ENCODE assay signal across 11 cellular contexts in the genomic region with DNA sequence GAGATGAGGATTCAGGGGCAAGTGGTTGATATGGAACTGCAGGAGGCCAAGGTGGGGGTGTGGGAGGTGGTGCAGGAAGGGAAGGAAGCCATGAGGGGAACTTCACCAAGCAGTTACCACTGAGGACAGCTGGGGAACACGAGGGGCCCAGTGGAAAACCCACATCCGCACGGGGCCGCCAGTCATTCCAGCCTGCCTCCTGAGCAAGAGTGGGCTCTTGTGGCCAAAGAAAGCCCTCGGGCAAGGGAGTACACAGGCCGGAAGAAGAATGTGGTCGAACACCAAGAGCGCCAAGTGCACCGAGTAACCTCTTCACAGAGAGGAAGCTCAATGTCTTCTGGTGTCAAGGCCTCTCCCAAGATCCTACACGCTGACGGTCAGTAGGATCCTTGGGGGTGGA.
A peak's percentile ranks its signal among the peaks of the same experiment; 100 is the strongest.
DNase-seq lines count a peak whose midpoint lies in the region; FAIRE-seq and TF ChIP-seq lines count a peak whose summit lies in the region.
"Had no signal": no experiment of that assay in that cellular context is flagged by ENCODE, and none has a peak within 500 bp of the region (broad histone marks: within the 10 kb centered on the region; RNA-seq: fewer than 3 reads in every experiment).

No MANE protein-coding gene starts in this region.

- no peaks in the 10 kb centered on the region for H3K27me3 Mint-ChIP-seq in activated T-cell treated with anti-CD3 and anti-CD28 coated beads, Interleukin-2, amount 50 U/mL, for 24 hours
- no peaks in the 10 kb centered on the region for H3K27me3 Mint-ChIP-seq in stimulated activated naive CD8-positive, alpha-beta T cell treated with anti-CD3 and anti-CD28 coated beads, Interleukin-15, Interleukin-2, amounts not matched to agents 100 ng/mL and 50 ng/mL, for 24 hours
- H3K27me3 Mint-ChIP-seq: IgD-negative memory B cell had no signal

- intact Hi-C loops in head of caudate nucleus (cut with DNase I), result no loop called here

- CTCF ChIA-PET in HEK293T (lab: Yijun Ruan, JAX), result no interaction called here

- FAIRE-seq in RCC 7860 (lab: Jason Lieb, UNC), result no peak

- DNase-seq in activated T-cell treated with anti-CD3 and anti-CD28 coated beads, Interleukin-2, amount 50 U/mL, for 24 hours, result peak; percentile 49
- no peak for DNase-seq in activated T-cell treated with anti-CD3 and anti-CD28 coated beads for 4 hours
- peak; percentile 95 to 99 for DNase-seq in Kasumi-1 (lab: John Stamatoyannopoulos, UW)
- peak in 40 of 42 donors; percentile 7 to 65 (median 38) for DNase-seq in head of caudate nucleus
- no peak for DNase-seq in mesenteric fat pad (ENCODE audit: low spot score)
- no peak for DNase-seq in HEK293T (ENCODE audit: extremely low spot score)
- no peak for DNase-seq in RCC 7860 (ENCODE audit: low spot score)
- DNase-seq: ACHN, NCI-H510A treated with DMSO at 0.1 percent for 48 hours had no signal

- POLR2A ChIA-PET in HEK293T (lab: Yijun Ruan, JAX), result no interaction called here

- peaks cover 9% of the 10 kb centered on the region for H3K9me3 Mint-ChIP-seq in activated T-cell treated with anti-CD3 and anti-CD28 coated beads, Interleukin-2, amount 50 U/mL, for 24 hours
- H3K9me3 Mint-ChIP-seq in stimulated activated naive CD8-positive, alpha-beta T cell treated with anti-CD3 and anti-CD28 coated beads, Interleukin-15, Interleukin-2, amounts not matched to agents 100 ng/mL and 50 ng/mL, for 24 hours, result peaks cover 13% of the 10 kb centered on the region

- H3K36me3 Mint-ChIP-seq in activated T-cell treated with anti-CD3 and anti-CD28 coated beads, Interleukin-2, amount 50 U/mL, for 24 hours (ENCODE audit: low read depth), result no peaks in the 10 kb centered on the region
- no peaks in the 10 kb centered on the region for H3K36me3 Mint-ChIP-seq in stimulated activated naive CD8-positive, alpha-beta T cell treated with anti-CD3 and anti-CD28 coated beads, Interleukin-15, Interleukin-2, amounts not matched to agents 100 ng/mL and 50 ng/mL, for 24 hours (ENCODE audit: low read depth)
- H3K36me3 Mint-ChIP-seq: IgD-negative memory B cell had no signal

- H3K4me1 Mint-ChIP-seq in activated T-cell treated with anti-CD3 and anti-CD28 coated beads, Interleukin-2, amount 50 U/mL, for 24 hours (ENCODE audit: low read depth), result peaks cover 44% of the 10 kb centered on the region
- peaks cover 44% of the 10 kb centered on the region for H3K4me1 Mint-ChIP-seq in stimulated activated naive CD8-positive, alpha-beta T cell treated with anti-CD3 and anti-CD28 coated beads, Interleukin-15, Interleukin-2, amounts not matched to agents 100 ng/mL and 50 ng/mL, for 24 hours (ENCODE audit: low read depth)

- peak overlapping the region; percentile 63 for H3K27ac Mint-ChIP-seq in activated T-cell treated with anti-CD3 and anti-CD28 coated beads, Interleukin-2, amount 50 U/mL, for 24 hours
- peak overlapping the region; percentile 84 for H3K27ac Mint-ChIP-seq in stimulated activated naive CD8-positive, alpha-beta T cell treated with anti-CD3 and anti-CD28 coated beads, Interleukin-15, Interleukin-2, amounts not matched to agents 100 ng/mL and 50 ng/mL, for 24 hours

- no peak overlapping the region for H3K4me3 Mint-ChIP-seq in activated T-cell treated with anti-CD3 and anti-CD28 coated beads, Interleukin-2, amount 50 U/mL, for 24 hours
- H3K4me3 Mint-ChIP-seq in stimulated activated naive CD8-positive, alpha-beta T cell treated with anti-CD3 and anti-CD28 coated beads, Interleukin-15, Interleukin-2, amounts not matched to agents 100 ng/mL and 50 ng/mL, for 24 hours, result no peak overlapping the region
- H3K4me3 Mint-ChIP-seq: IgD-negative memory B cell had no signal

TF ChIP-seq in HEK293T, 16 proteins besides CTCF, POLR2A, EP300 and RAD21:
- TF ChIP-seq, protein P1, sequence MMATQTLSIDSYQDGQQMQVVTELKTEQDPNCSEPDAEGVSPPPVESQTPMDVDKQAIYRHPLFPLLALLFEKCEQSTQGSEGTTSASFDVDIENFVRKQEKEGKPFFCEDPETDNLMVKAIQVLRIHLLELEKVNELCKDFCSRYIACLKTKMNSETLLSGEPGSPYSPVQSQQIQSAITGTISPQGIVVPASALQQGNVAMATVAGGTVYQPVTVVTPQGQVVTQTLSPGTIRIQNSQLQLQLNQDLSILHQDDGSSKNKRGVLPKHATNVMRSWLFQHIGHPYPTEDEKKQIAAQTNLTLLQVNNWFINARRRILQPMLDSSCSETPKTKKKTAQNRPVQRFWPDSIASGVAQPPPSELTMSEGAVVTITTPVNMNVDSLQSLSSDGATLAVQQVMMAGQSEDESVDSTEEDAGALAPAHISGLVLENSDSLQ (IDR thresholded peaks at IDR 0.05), result no peak
- TF ChIP-seq FOXK2 (IDR thresholded peaks at IDR 0.05) (no peak), SUZ12 (IDR thresholded peaks at IDR 0.05) (no peak), TARDBP (IDR thresholded peaks at IDR 0.05) (no peak), LEF1 (IDR thresholded peaks at IDR 0.05; ENCODE audit: borderline replicate concordance) (no peak), SP1 (IDR thresholded peaks at IDR 0.05) (no peak)

Comparison
In these comparisons a context has a peak if more than half of its experiments do, and no peak if none do; other contexts are left out.
1. DNase-seq: peak in activated T-cell treated with anti-CD3 and anti-CD28 coated beads, Interleukin-2, amount 50 U/mL, for 24 hours (single experiment), Kasumi-1 (2 of 2) and head of caudate nucleus (40 of 42); none in activated T-cell treated with anti-CD3 and anti-CD28 coated beads for 4 hours (single experiment), mesenteric fat pad (single experiment), HEK293T (single experiment) and RCC 7860 (single experiment).